In the genomic region with DNA sequence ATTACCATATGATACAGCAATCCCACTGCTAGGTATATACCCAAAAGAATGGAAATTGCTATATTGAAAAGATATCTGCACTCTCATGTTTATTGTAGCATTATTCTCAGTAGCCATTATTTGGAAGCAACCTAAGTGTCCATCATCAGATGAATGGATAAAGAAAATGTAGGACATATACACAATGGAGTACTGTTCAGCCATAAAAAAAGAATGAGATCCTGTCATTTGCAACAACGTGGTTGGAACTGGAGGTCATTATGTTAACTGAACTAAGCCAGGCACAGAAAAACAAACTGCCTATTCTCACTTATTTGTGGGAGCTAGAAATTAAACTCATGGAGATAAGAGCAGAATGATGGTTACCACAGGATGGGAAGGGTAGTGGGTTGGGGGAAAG, we compare ENCODE assay signal across 34 cellular contexts.
"Had no signal": no experiment of that assay in that cellular context is flagged by ENCODE, and none has a peak within 500 bp of the region (broad histone marks: within the 10 kb centered on the region; RNA-seq: fewer than 3 reads in every experiment).

No MANE protein-coding gene starts in this region.

- ATAC-seq: activated naive CD4-positive, alpha-beta T cell treated with anti-CD3 and anti-CD28 coated beads, Interleukin-2, amount 50 U/mL, for 72 hours; body of pancreas; Right ventricle myocardium inferior had no signal

- H3K4me3 ChIP-seq: adrenal gland, body of pancreas, breast epithelium, PC-9 had no signal

- H3K27me3 ChIP-seq: adrenal gland, body of pancreas, breast epithelium had no signal

- H3K27ac ChIP-seq: adrenal gland, body of pancreas, breast epithelium, KMS-11, PC-9, RWPE1, WERI-Rb-1 had no signal

- DNase-seq: activated CD4-positive, alpha-beta memory T cell treated with anti-CD3 and anti-CD28 coated beads, Interleukin-2, amount 10 ng/mL, durations not matched to agents 7 days and 5 days; activated CD4-positive, alpha-beta T cell treated with anti-CD3 and anti-CD28 coated beads for 1 hour; activated CD4-positive, alpha-beta T cell treated with anti-CD3 and anti-CD28 coated beads for 48 hours; activated CD4-positive, CD25-positive, alpha-beta regulatory T cell; activated CD8-positive, alpha-beta memory T cell treated with anti-CD3 and anti-CD28 coated beads for 24 hours; activated gamma-delta T cell treated with Interleukin-2 at 50 U/mL for 16 hours; activated naive CD4-positive, alpha-beta T cell treated with anti-CD3 and anti-CD28 coated beads for 36 hours; activated T-cell treated with anti-CD3 and anti-CD28 coated beads, Interleukin-2, amount 50 U/mL, for 24 hours; adrenal gland; body of pancreas; MM.1S; MV-4-11; NCI-H1092; NCI-H1436 treated with DMSO at 0.1 percent for 48 hours; NCI-H1694 treated with DMSO at 0.1 percent for 48 hours; NCI-H2029; NCI-H345; NCI-H526; NCI-H748 treated with DMSO at 0.1 percent for 48 hours; NK-92 treated with Interleukin-12 subunit alpha and Interleukin-12 subunit beta, amount 100 ng/mL, for 24 hours; PC-9; SIG-M5; SW 1271; T-helper 1 cell; T-helper 2 cell; T-helper 9 cell; WERI-Rb-1 had no signal

- H3K9ac ChIP-seq: KMS-11 had no signal

- H2AFZ ChIP-seq: PC-9 had no signal

- FAIRE-seq: astrocyte, RCC 7860 had no signal

- H3K4me1 ChIP-seq: adrenal gland, body of pancreas, breast epithelium had no signal

- H3K36me3 ChIP-seq: adrenal gland, breast epithelium, WERI-Rb-1 had no signal

- H3K4me2 ChIP-seq: KMS-11, PC-9 had no signal

- H3K9me3 ChIP-seq: adrenal gland, body of pancreas, breast epithelium had no signal
